Comparison of ENCODE assay signal across 8 cellular contexts in genomic region chr22:36986242-36986821, GRCh38. TPM values are rescaled to one million over a fixed set of nuclear protein-coding genes. Genes with fewer than 3 reads are reported as not detected.
DNase-seq lines count a peak whose midpoint lies in the region; ATAC-seq, FAIRE-seq and TF ChIP-seq lines count a peak whose summit lies in the region.

No MANE protein-coding gene starts in this region.

- no peak overlapping the region for H3K56ac ChIP-seq in H1 (replicated peaks; ENCODE audit: insufficient read length, low read depth, low read length)

- no peak overlapping the region for H4K5ac ChIP-seq in H1 (ENCODE audit: insufficient read length, low read depth, low read length)

- no peak overlapping the region for H3K4me3 ChIP-seq in H1 (ENCODE audit: extremely low read depth in 1 of 4, insufficient read depth in 2 of 4, low read depth in 3 of 4, low read length in 4 of 4)

- no peaks in the 10 kb centered on the region for H4K20me1 ChIP-seq in H1 (replicated peaks in 1 of 2; ENCODE audit: control insufficient read depth in 1 of 2, insufficient read depth in 2 of 2, low read length in 2 of 2)

- H3K27ac ChIP-seq in H1 (ENCODE audit: low read depth, low read length): no peak overlapping the region

- H3K4ac ChIP-seq in H1 (replicated peaks; ENCODE audit: insufficient read length, low read depth, low read length): no peak overlapping the region

- POLR2A ChIA-PET in H1 (lab: Charles Lee; ENCODE audit: partially characterized antibody): interaction anchor here (0.7 kb wide), 1 partner anchor 138 kb away, joined by 3 read pairs; no protein-coding TSS in a partner anchor

- WGBS in H1 (ENCODE audit: extremely low coverage in 1 of 2, insufficient coverage in 1 of 2, insufficient read length in 1 of 2, insufficient replicate concordance in 2 of 2, low coverage in 1 of 2, low lambda C conversion rate in 2 of 2, missing lambda C conversion rate in 1 of 2), 2 experiments: 70% methylated on average over 8 of the region's 8 CpGs; no CpG with 5 or more reads in 1 of the 2 experiments

- H3K79me2 ChIP-seq in H1 (ENCODE audit: control insufficient read depth in 1 of 2, insufficient read depth in 2 of 2, low read length in 2 of 2): no peaks in the 10 kb centered on the region

- H3K9ac ChIP-seq in H1 (replicated peaks in 1 of 4; ENCODE audit: extremely low read depth in 1 of 4, low read depth in 3 of 4, low read length in 3 of 4): no peak overlapping the region

- no peak overlapping the region for H2BK15ac ChIP-seq in H1 (ENCODE audit: low read length)

- H2BK12ac ChIP-seq in H1 (ENCODE audit: low read depth, low read length): no peak overlapping the region

- no peak overlapping the region for H2BK120ac ChIP-seq in H1 (replicated peaks; ENCODE audit: low read depth, low read length)

- no peak overlapping the region for H4K91ac ChIP-seq in H1 (replicated peaks; ENCODE audit: insufficient read length, low read length)

- H4K8ac ChIP-seq in H1 (ENCODE audit: extremely low read depth, insufficient read depth, low read length): no peak overlapping the region

- no peak overlapping the region for H3K14ac ChIP-seq in H1 (ENCODE audit: insufficient read length)

- H3K23me2 ChIP-seq in H1 (ENCODE audit: low read depth, low read length): no peaks in the 10 kb centered on the region

- no peak overlapping the region for H2AK5ac ChIP-seq in H1 (ENCODE audit: low read depth, low read length)

- H2BK20ac ChIP-seq in H1 (ENCODE audit: low read length): no peak overlapping the region

- no peak overlapping the region for H3K4me2 ChIP-seq in H1 (ENCODE audit: insufficient read depth in 1 of 2, low read depth in 2 of 2, low read length in 2 of 2)

- H3K27me3 ChIP-seq in H1 (replicated peaks in 1 of 4; ENCODE audit: control insufficient read depth in 3 of 4, extremely low read depth in 1 of 4, insufficient read depth in 3 of 4, low read length in 3 of 4): peaks cover 0 to 3% (median 0%) of the 10 kb centered on the region in 4 experiments; a peak in 2 of 7 replicates

- H2AFZ ChIP-seq in H1 (ENCODE audit: low read length): no peak overlapping the region

- H3K4me1 ChIP-seq in H1 (replicated peaks in 1 of 4; ENCODE audit: control insufficient read depth in 3 of 4, insufficient read depth in 4 of 4, low read length in 3 of 4): no peaks in the 10 kb centered on the region

- CTCF ChIA-PET in H1 (lab: Charles Lee; ENCODE audit: partially characterized antibody): interaction anchor here (0.7 to 2.8 kb wide), 16 partner anchors 9 to 450 kb away, joined by 3 to 26 read pairs (median 3); a partner anchor contains a TSS

- H2BK5ac ChIP-seq in H1 (ENCODE audit: low read depth, low read length): no peak overlapping the region

- ATAC-seq in HG02870 (IDR thresholded peaks at IDR 0.05; ENCODE audit: unreplicated experiment): no peak

- TF ChIP-seq RAD21 in H1 (IDR thresholded peaks at IDR 0.05 in 1 of 2, conservative IDR thresholded peaks at IDR 0.05 in 1 of 2; ENCODE audit: low read depth in 2 of 2, low read length in 2 of 2): peak; percentile 64 to 77

- H3K18ac ChIP-seq in H1 (ENCODE audit: extremely low read depth, low read length): no peak overlapping the region

- no peak for TF ChIP-seq POLR2A in H1 (IDR thresholded peaks at IDR 0.05; ENCODE audit: control extremely low read depth in 1 of 2, low read depth in 2 of 2, low read length in 2 of 2)

- H3K9me3 ChIP-seq in H1 (ENCODE audit: insufficient read depth in 2 of 2, low read depth in 1 of 2, low read length in 1 of 2): peaks cover 9 to 16% of the 10 kb centered on the region in 2 experiments

- peak; percentile 32 for FAIRE-seq in H1 (lab: Jason Lieb, UNC)

- DNase-seq in GM20000 (ENCODE audit: low spot score) (no peak), RPMI8226 (peak; percentile 55), H1 (ENCODE audit: low read depth in 1 of 2, low spot score in 2 of 2) (peak in 1 of 2 experiments; percentile 87), NCI-H2081 treated with DMSO at 0.1 percent for 48 hours (lab: John Stamatoyannopoulos, UW) (no peak), GDM1 (lab: John Stamatoyannopoulos, UW) (no peak), DMS153 treated with DMSO at 0.1 percent for 48 hours (lab: John Stamatoyannopoulos, UW; ENCODE audit: unreplicated experiment) (no peak)
- peak; percentile 24 to 27 for DNase-seq in stimulated activated CD4-positive, alpha-beta T cell treated with anti-CD3 and anti-CD28 coated beads, Interleukin-1b, Interleukin-23, amount 100 ng/mL, for 4 hours (ENCODE audit: low read depth in 2 of 2)

- no peaks in the 10 kb centered on the region for H3K79me1 ChIP-seq in H1 (ENCODE audit: low read depth, low read length)

- peak; percentile 48 for TF ChIP-seq CTCF in GM20000 (IDR thresholded peaks at IDR 0.05; ENCODE audit: extremely low read depth, missing control alignments)
- TF ChIP-seq CTCF in H1 (IDR thresholded peaks at IDR 0.05; ENCODE audit: control extremely low read depth in 1 of 3, insufficient read depth in 1 of 3, low read depth in 1 of 3, low read length in 3 of 3): peak; percentile 71 to 79 (median 77)

- H3K36me3 ChIP-seq in H1 (ENCODE audit: control insufficient read depth in 2 of 4, insufficient read depth in 4 of 4, low read length in 3 of 4): no peaks in the 10 kb centered on the region

- no peak overlapping the region for H3K23ac ChIP-seq in H1 (ENCODE audit: insufficient read length)

- TF ChIP-seq EP300 in H1 (IDR thresholded peaks at IDR 0.05; ENCODE audit: borderline replicate concordance in 1 of 2, low read depth in 2 of 2, low read length in 2 of 2): no peak

TF ChIP-seq in H1, 55 proteins besides CTCF, POLR2A, EP300 and RAD21:
- no peak for TF ChIP-seq SUZ12 (IDR thresholded peaks at IDR 0.05; ENCODE audit: low read length)
- no peak for TF ChIP-seq SAP30 (IDR thresholded peaks at IDR 0.05; ENCODE audit: insufficient read depth, insufficient replicate concordance, low read length)
- no peak for TF ChIP-seq SP1 (IDR thresholded peaks at IDR 0.05; ENCODE audit: low read depth, low read length)
- TF ChIP-seq TEAD4 (IDR thresholded peaks at IDR 0.05; ENCODE audit: low read depth, low read length): no peak
- TF ChIP-seq SIRT6 (IDR thresholded peaks at IDR 0.05; ENCODE audit: low read length): no peak
- no peak for TF ChIP-seq GTF2F1 (IDR thresholded peaks at IDR 0.05; ENCODE audit: borderline replicate concordance, low read depth, low read length)

RNA-seq across cellular contexts. Expression of gene TST, which starts 32.9 kb away (rescaled TPM):
- 22.6 and 23.6 TPM in 2 replicates for total RNA-seq in H1 (2021; fragmentation: NEBNext Ultra II Directional; extraction: Animal tissue kit (Norgen Biotek cat#: 25700))
- 61.6 and 82.8 TPM in 2 replicates for polyA plus RNA-seq in H1 (2011; rRNA removed)
- 53.6 TPM for polyA plus RNA-seq in H1 (2011; cell fraction: cytosol; rRNA removed)
- polyA plus RNA-seq in H1 (2011; cell fraction: nucleus; rRNA removed): 57.3 TPM
- 20.0 to 33.4 TPM (median 31.7 TPM) in 4 replicates for polyA plus RNA-seq in H1 (2012, experiment 1 of 2)
- 46.9 TPM for polyA plus RNA-seq in H1 (2012, experiment 2 of 2)
- polyA plus RNA-seq in H1 (2013, experiment 1 of 2): 21.6 TPM
- 21.2 TPM for polyA plus RNA-seq in H1 (2013, experiment 2 of 2)
- 15.3 and 16.1 TPM in 2 replicates for polyA minus RNA-seq in H1 (2011; rRNA and poly(A)+ RNA removed)
- polyA minus RNA-seq in H1 (2011; cell fraction: cytosol; rRNA and poly(A)+ RNA removed): 15.0 TPM
- 24.1 TPM for polyA minus RNA-seq in H1 (2011; cell fraction: nucleus; rRNA and poly(A)+ RNA removed)

RNA-seq across cellular contexts. Expression of gene MPST, which starts 33.2 kb away (rescaled TPM):
- total RNA-seq in H1 (2021; fragmentation: NEBNext Ultra II Directional; extraction: Animal tissue kit (Norgen Biotek cat#: 25700)): 86.0 and 89.9 TPM in 2 replicates
- 124 and 229 TPM in 2 replicates for polyA plus RNA-seq in H1 (2011; rRNA removed)
- 146 TPM for polyA plus RNA-seq in H1 (2011; cell fraction: cytosol; rRNA removed)
- 185 TPM for polyA plus RNA-seq in H1 (2011; cell fraction: nucleus; rRNA removed)
- polyA plus RNA-seq in H1 (2012, experiment 1 of 2): 52.9 to 98.2 TPM (median 88.2 TPM) in 4 replicates
- 88.4 TPM for polyA plus RNA-seq in H1 (2012, experiment 2 of 2)
- polyA plus RNA-seq in H1 (2013, experiment 1 of 2): 83.0 TPM
- polyA plus RNA-seq in H1 (2013, experiment 2 of 2): 81.8 TPM
- 13.0 and 20.1 TPM in 2 replicates for polyA minus RNA-seq in H1 (2011; rRNA and poly(A)+ RNA removed)
- 66.1 TPM for polyA minus RNA-seq in H1 (2011; cell fraction: cytosol; rRNA and poly(A)+ RNA removed)
- polyA minus RNA-seq in H1 (2011; cell fraction: nucleus; rRNA and poly(A)+ RNA removed): 39.9 TPM

Comparison
In these comparisons a context has a peak if more than half of its experiments do, and no peak if none do; other contexts are left out.
1. DNase-seq: peak in RPMI8226 (single experiment) and stimulated activated CD4-positive, alpha-beta T cell treated with anti-CD3 and anti-CD28 coated beads, Interleukin-1b, Interleukin-23, amount 100 ng/mL, for 4 hours (2 of 2); none in GM20000 (single experiment), NCI-H2081 treated with DMSO at 0.1 percent for 48 hours (single experiment), GDM1 (single experiment) and DMS153 treated with DMSO at 0.1 percent for 48 hours (single experiment).